Comparison of ENCODE assay signal across 9 cellular contexts in genomic region chr20:48828734-48829460, GRCh38. TPM values are rescaled to one million over a fixed set of nuclear protein-coding genes. Genes with fewer than 3 reads are reported as not detected.
DNase-seq lines count a peak whose midpoint lies in the region; ATAC-seq and TF ChIP-seq lines count a peak whose summit lies in the region.
"Had no signal": no experiment of that assay in that cellular context is flagged by ENCODE, and none has a peak within 500 bp of the region (broad histone marks: within the 10 kb centered on the region; RNA-seq: fewer than 3 reads in every experiment).

No MANE protein-coding gene starts in this region.

- no peak overlapping the region; the same call in 2 of the 3 replicates for H2BK15ac ChIP-seq in IMR-90 (ENCODE audit: low read depth, low read length)

- H3K23ac ChIP-seq in IMR-90 (ENCODE audit: low read depth, low read length), result peak overlapping the region; percentile 13; the same call in 1 of the 2 replicates

- intact Hi-C loops in IMR-90 (cut with micrococcal nuclease), result loop anchor here (5.0 to 10.0 kb wide), 2 partner anchors 78 to 174 kb away; no protein-coding TSS in a partner anchor
- intact Hi-C loops in dendritic cell treated with granulocyte-macrophage colony-stimulating factor and Interleukin-4, amounts not matched to agents 40 ng/mL and 50 ng/mL, for 4 days (cut with micrococcal nuclease), result loop anchor here (5.0 to 10.0 kb wide), 4 partner anchors 42 to 174 kb away; no protein-coding TSS in a partner anchor

- TF ChIP-seq CTCF in IMR-90 (conservative IDR thresholded peaks at IDR 0.05; ENCODE audit: low read depth, low read length), result no peak
- TF ChIP-seq CTCF in nephron (IDR thresholded peaks at IDR 0.05; ENCODE audit: unreplicated experiment in 3 of 3), result no peak

- H3K27ac Mint-ChIP-seq in dendritic cell treated with granulocyte-macrophage colony-stimulating factor and Interleukin-4, amounts not matched to agents 40 ng/mL and 50 ng/mL, for 4 days, result peak overlapping the region; percentile 87
- H3K27ac Mint-ChIP-seq in nephron, result peak overlapping the region; percentile 63 to 78 (median 72)

- H4K8ac ChIP-seq in IMR-90 (ENCODE audit: low read depth in 2 of 2, low read length in 2 of 2), result no peak overlapping the region

- no peak overlapping the region for H3K14ac ChIP-seq in IMR-90 (replicated peaks; ENCODE audit: low read depth, low read length)

- no peak overlapping the region for H4K5ac ChIP-seq in IMR-90 (ENCODE audit: low read depth, low read length)

- DNase-seq in IMR-90 (no peak), HUDEP-2 (lab: John Stamatoyannopoulos, UW; ENCODE audit: unreplicated experiment in 76 of 76) (no peak), DMS153 treated with DMSO at 0.1 percent for 48 hours (lab: John Stamatoyannopoulos, UW; ENCODE audit: unreplicated experiment) (no peak), pons (ENCODE audit: low spot score) (no peak)

- no CpG with 5 or more reads among the region's 11 CpGs for WGBS in IMR-90 (ENCODE audit: extremely low coverage in 2 of 2, insufficient read length in 1 of 2), 2 experiments

- peak overlapping the region; percentile 68 to 98 (median 78) for H3K4me3 ChIP-seq in BLaER1 treated with 17β-estradiol and CSF1 and Interleukin-3, amounts not matched to agents 10 nM and 100 nM
- no peak overlapping the region; the same call in 1 of the 2 replicates for H3K4me3 ChIP-seq in IMR-90 (ENCODE audit: insufficient read depth, low read depth, low read length)

- no peak overlapping the region for H2BK20ac ChIP-seq in IMR-90 (ENCODE audit: low read depth, low read length)

- H3K9me1 ChIP-seq in IMR-90 (ENCODE audit: insufficient read depth, low read length), result peaks cover 4% of the 10 kb centered on the region; the same call in 1 of the 2 replicates

- no peak overlapping the region for H2BK5ac ChIP-seq in IMR-90 (ENCODE audit: low read depth, low read length, poor library complexity, severe bottlenecking)

- CTCF ChIA-PET in IMR-90 (lab: Yijun Ruan, JAX), result no interaction called here

- peaks cover 0 to 51% (median 46%) of the 10 kb centered on the region in 11 experiments; a peak in 18 of 22 replicates for H3K27me3 ChIP-seq in BLaER1 treated with 17β-estradiol and CSF1 and Interleukin-3, amounts not matched to agents 10 nM and 100 nM
- H3K27me3 ChIP-seq in IMR-90 (ENCODE audit: control insufficient read depth, insufficient read depth, low read length), result peaks cover 18% of the 10 kb centered on the region
- H3K27me3 ChIP-seq: uterus had no signal

- H3K4me3 Mint-ChIP-seq in dendritic cell treated with granulocyte-macrophage colony-stimulating factor and Interleukin-4, amounts not matched to agents 40 ng/mL and 50 ng/mL, for 4 days, result peak overlapping the region; percentile 80
- H3K4me3 Mint-ChIP-seq in nephron, result peak overlapping the region; percentile 91 to 92 (median 91)

- peak overlapping the region; percentile 92 for H2AFZ ChIP-seq in IMR-90 (replicated peaks; ENCODE audit: low read length, poor library complexity)

- in situ Hi-C loops in IMR-90 (cut with MboI; ENCODE audit: low sequenced_read_pairs), result no loop called here

- H2AK5ac ChIP-seq in IMR-90 (ENCODE audit: low read depth, low read length), result no peak overlapping the region

- BruUV-seq in IMR-90 (replicated peaks; lab: Mats Ljungman, UMichigan), result no TSS peak

- no peak for TF ChIP-seq RAD21 in IMR-90 (IDR thresholded peaks at IDR 0.05; ENCODE audit: low read length)

- H3K56ac ChIP-seq in IMR-90 (ENCODE audit: extremely low read depth, insufficient read depth, low read length), result no peak overlapping the region

- H3K36me3 ChIP-seq in BLaER1 treated with 17β-estradiol and CSF1 and Interleukin-3, amounts not matched to agents 10 nM and 100 nM, result peaks cover 0 to 6% (median 0%) of the 10 kb centered on the region in 11 experiments; a peak in 3 of 22 replicates
- H3K36me3 ChIP-seq in IMR-90 (ENCODE audit: control insufficient read depth, insufficient read depth, low read length), result no peaks in the 10 kb centered on the region
- H3K36me3 ChIP-seq: uterus had no signal

- peaks cover 41 to 75% (median 63%) of the 10 kb centered on the region in 10 experiments for H3K4me1 ChIP-seq in BLaER1 treated with 17β-estradiol and CSF1 and Interleukin-3, amounts not matched to agents 10 nM and 100 nM
- H3K4me1 ChIP-seq in IMR-90 (ENCODE audit: control insufficient read depth, insufficient read depth, low read length), result peaks cover 13% of the 10 kb centered on the region; the same call in 1 of the 2 replicates
- H3K4me1 ChIP-seq: uterus had no signal

- dilution Hi-C loops in IMR-90 (cut with HindIII; ENCODE audit: low sequenced_read_pairs, unreplicated experiment), result no loop called here

- H3K4me2 ChIP-seq in BLaER1 treated with 17β-estradiol and CSF1 and Interleukin-3, amounts not matched to agents 10 nM and 100 nM, result peak overlapping the region; percentile 84 to 95 (median 94)
- no peak overlapping the region; the same call in 1 of the 2 replicates for H3K4me2 ChIP-seq in IMR-90 (ENCODE audit: low read depth, low read length)

- no peaks in the 10 kb centered on the region for H3K9me3 ChIP-seq in BLaER1 treated with 17β-estradiol and CSF1 and Interleukin-3, amounts not matched to agents 10 nM and 100 nM (replicated peaks in 1 of 11)
- no peaks in the 10 kb centered on the region for H3K9me3 ChIP-seq in IMR-90 (ENCODE audit: control insufficient read depth, insufficient read depth, low read length)
- H3K9me3 ChIP-seq: uterus had no signal

- peak overlapping the region; percentile 71 to 96 (median 83); a peak in 21 of 22 replicates for H3K9ac ChIP-seq in BLaER1 treated with 17β-estradiol and CSF1 and Interleukin-3, amounts not matched to agents 10 nM and 100 nM
- peak overlapping the region; percentile 39; the same call in 1 of the 2 replicates for H3K9ac ChIP-seq in IMR-90 (ENCODE audit: low read depth, low read length)

- peaks cover 0 to 26% (median 16%) of the 10 kb centered on the region in 11 experiments; a peak in 13 of 22 replicates for H4K20me1 ChIP-seq in BLaER1 treated with 17β-estradiol and CSF1 and Interleukin-3, amounts not matched to agents 10 nM and 100 nM
- 0 out of 2 replicates have a peak, but pooled peaks cover 4% of the 10 kb centered on the region for H4K20me1 ChIP-seq in IMR-90 (ENCODE audit: insufficient read depth, low read length)

- no peaks in the 10 kb centered on the region for H3K9me3 Mint-ChIP-seq in dendritic cell treated with granulocyte-macrophage colony-stimulating factor and Interleukin-4, amounts not matched to agents 40 ng/mL and 50 ng/mL, for 4 days
- H3K9me3 Mint-ChIP-seq in nephron, result no peaks in the 10 kb centered on the region

- no peak for TF ChIP-seq POLR2A in IMR-90 (IDR thresholded peaks at IDR 0.05; ENCODE audit: low read depth, low read length)

- H2AK9ac ChIP-seq in IMR-90 (replicated peaks; ENCODE audit: low read depth, low read length, poor library complexity), result no peak overlapping the region

- H3K4me1 Mint-ChIP-seq in dendritic cell treated with granulocyte-macrophage colony-stimulating factor and Interleukin-4, amounts not matched to agents 40 ng/mL and 50 ng/mL, for 4 days (ENCODE audit: low read depth), result peaks cover 49% of the 10 kb centered on the region
- H3K4me1 Mint-ChIP-seq in nephron, result peaks cover 51% of the 10 kb centered on the region

- no peak overlapping the region for H3K4ac ChIP-seq in IMR-90 (ENCODE audit: low read depth, low read length)

- POLR2A ChIA-PET in IMR-90 (lab: Charles Lee; ENCODE audit: unreplicated experiment), result interaction anchor here (0.6 kb wide), 1 partner anchor 19 kb away, joined by 4 read pairs; no protein-coding TSS in a partner anchor

- H3K79me1 ChIP-seq in IMR-90 (ENCODE audit: low read depth in 1 of 2, low read length in 2 of 2), result no peaks in the 10 kb centered on the region

- H3K36me3 Mint-ChIP-seq in dendritic cell treated with granulocyte-macrophage colony-stimulating factor and Interleukin-4, amounts not matched to agents 40 ng/mL and 50 ng/mL, for 4 days (ENCODE audit: low read depth), result peaks cover 25% of the 10 kb centered on the region
- H3K36me3 Mint-ChIP-seq in nephron (ENCODE audit: low read depth), result no peaks in the 10 kb centered on the region

- H3K27me3 Mint-ChIP-seq in dendritic cell treated with granulocyte-macrophage colony-stimulating factor and Interleukin-4, amounts not matched to agents 40 ng/mL and 50 ng/mL, for 4 days, result no peaks in the 10 kb centered on the region
- peaks cover 56% of the 10 kb centered on the region for H3K27me3 Mint-ChIP-seq in nephron (ENCODE audit: low read depth)

- no peak overlapping the region for H3K18ac ChIP-seq in IMR-90 (ENCODE audit: low read depth, low read length)

- no peak for ATAC-seq in IMR-90 (ENCODE audit: low read depth)
- no peak for ATAC-seq in GM18867 (IDR thresholded peaks at IDR 0.05; ENCODE audit: unreplicated experiment)

- peak overlapping the region; percentile 64 to 86 (median 75); a peak in 17 of 22 replicates for H3K27ac ChIP-seq in BLaER1 treated with 17β-estradiol and CSF1 and Interleukin-3, amounts not matched to agents 10 nM and 100 nM
- H3K27ac ChIP-seq in IMR-90 (ENCODE audit: insufficient read depth, low read length), result no peak overlapping the region

- no peak overlapping the region for H2BK120ac ChIP-seq in IMR-90 (ENCODE audit: low read depth, low read length)

- H4K91ac ChIP-seq in IMR-90 (ENCODE audit: insufficient read depth, low read depth, low read length), result no peak overlapping the region

TF ChIP-seq in IMR-90, 13 proteins besides CTCF, POLR2A, EP300 and RAD21 (continues in another document):
- TF ChIP-seq FOS (IDR thresholded peaks at IDR 0.05; ENCODE audit: low read depth, low read length), result no peak
- no peak for TF ChIP-seq SMC3 (IDR thresholded peaks at IDR 0.05; ENCODE audit: low read depth, low read length)
- TF ChIP-seq CEBPB (IDR thresholded peaks at IDR 0.05; ENCODE audit: low read depth, low read length), result no peak
- TF ChIP-seq USF2 (IDR thresholded peaks at IDR 0.05; ENCODE audit: low read depth, low read length), result no peak
- no peak for TF ChIP-seq RCOR1 (IDR thresholded peaks at IDR 0.05; ENCODE audit: insufficient replicate concordance, low read length)

RNA-seq across cellular contexts. Expression of gene PREX1, which starts 1.1 kb away (rescaled TPM):
- total RNA-seq in IMR-90 (2012; rRNA removed), result 0.56 and 0.72 TPM in 2 replicates
- 0.67 and 0.69 TPM in 2 replicates for polyA plus RNA-seq in IMR-90 (2012; rRNA removed)
- polyA plus RNA-seq in IMR-90 (2012; cell fraction: cytosol; rRNA removed), result 0.58 and 0.84 TPM in 2 replicates
- 0.75 and 1.5 TPM in 2 replicates for polyA plus RNA-seq in IMR-90 (2012; cell fraction: nucleus; rRNA removed; ENCODE audit: low replicate concordance)
